ENCODE assay signal across 18 cellular contexts in genomic region chr18:48787523-48788151, GRCh38.
A peak's percentile ranks its signal among the peaks of the same experiment; 100 is the strongest.
DNase-seq lines count a peak whose midpoint lies in the region; FAIRE-seq and TF ChIP-seq lines count a peak whose summit lies in the region.
"Had no signal": no experiment of that assay in that cellular context is flagged by ENCODE, and none has a peak within 500 bp of the region (broad histone marks: within the 10 kb centered on the region; RNA-seq: fewer than 3 reads in every experiment).

No MANE protein-coding gene starts in this region.

- no peaks in the 10 kb centered on the region for H3K27me3 Mint-ChIP-seq in astrocyte (ENCODE audit: low read depth, unreplicated experiment)

- H3K27ac Mint-ChIP-seq in astrocyte (ENCODE audit: unreplicated experiment) = peak overlapping the region; percentile 66

- H3K36me3 Mint-ChIP-seq in astrocyte (ENCODE audit: low read depth, unreplicated experiment) = peaks cover 45% of the 10 kb centered on the region

- H3K9ac ChIP-seq in astrocyte (ENCODE audit: low read length) = peak overlapping the region; percentile 42

- TF ChIP-seq CTCF in astrocyte (IDR thresholded peaks at IDR 0.05; ENCODE audit: insufficient read depth, low read depth, low read length) (no peak), kidney epithelial cell (IDR thresholded peaks at IDR 0.05; ENCODE audit: insufficient read depth, low read length, poor library complexity, severe bottlenecking) (no peak)

- H3K4me3 ChIP-seq in astrocyte (ENCODE audit: insufficient read depth, low read depth, low read length) = no peak overlapping the region
- no peak overlapping the region for H3K4me3 ChIP-seq in kidney epithelial cell (ENCODE audit: low read depth, low read length)
- H3K4me3 ChIP-seq: body of pancreas, SJSA1, thoracic aorta had no signal

- no peak overlapping the region for H3K4me3 Mint-ChIP-seq in astrocyte (ENCODE audit: unreplicated experiment)

- H2AFZ ChIP-seq in astrocyte (ENCODE audit: low read depth, low read length) = no peak overlapping the region

- H3K4me2 ChIP-seq in astrocyte (ENCODE audit: low read length) = peak overlapping the region; percentile 18

- H3K79me2 ChIP-seq in astrocyte (ENCODE audit: insufficient read depth, low read length) = no peaks in the 10 kb centered on the region

- peaks cover 41% of the 10 kb centered on the region for H3K4me1 Mint-ChIP-seq in astrocyte (ENCODE audit: low read depth, unreplicated experiment)

- H3K36me3 ChIP-seq in astrocyte (ENCODE audit: insufficient read depth, low read length) (no peaks in the 10 kb centered on the region), kidney epithelial cell (ENCODE audit: control insufficient read depth, insufficient read depth, low read length) (no peaks in the 10 kb centered on the region)
- H3K36me3 ChIP-seq: thoracic aorta had no signal

- H3K4me1 ChIP-seq in astrocyte (ENCODE audit: insufficient read depth, low read length) = peaks cover 30% of the 10 kb centered on the region
- H3K4me1 ChIP-seq: body of pancreas had no signal

- peak; percentile 58 for DNase-seq in activated effector memory CD4-positive, alpha-beta T cell treated with anti-CD3 and anti-CD28 coated beads, Interleukin-2, amount 50 U/mL, for 16 hours
- DNase-seq in activated effector memory CD4-positive, alpha-beta T cell treated with Interleukin-2 at 50 U/mL for 16 hours = no peak
- DNase-seq in astrocyte (ENCODE audit: low read depth) = no peak
- DNase-seq in kidney epithelial cell (ENCODE audit: low read depth) = peak; percentile 16
- DNase-seq in substantia nigra (lab: John Stamatoyannopoulos, UW) = no peak
- no peak for DNase-seq in NCI-H226
- no peak for DNase-seq in DMS 273 treated with DMSO at 0.1 percent for 48 hours (lab: John Stamatoyannopoulos, UW)
- no peak for DNase-seq in OCI-M2 (lab: John Stamatoyannopoulos, UW; ENCODE audit: unreplicated experiment)
- DNase-seq: DMS153, NCI-H1417 treated with DMSO at 0.1 percent for 48 hours, NCI-H526 treated with DMSO at 0.1 percent for 48 hours, retina had no signal

- no peaks in the 10 kb centered on the region for H4K20me1 ChIP-seq in astrocyte (ENCODE audit: insufficient read depth, low read length)

- no peak overlapping the region for H3K27ac ChIP-seq in astrocyte (ENCODE audit: low read depth, low read length)
- peak overlapping the region; percentile 18 for H3K27ac ChIP-seq in substantia nigra (ENCODE audit: low read depth, low read length, poor library complexity, severe bottlenecking)
- H3K27ac ChIP-seq: body of pancreas, SJSA1, VCaP had no signal

- H3K9me3 ChIP-seq in astrocyte (ENCODE audit: insufficient read depth, low read depth, low read length) = no peaks in the 10 kb centered on the region
- H3K9me3 ChIP-seq: body of pancreas, SJSA1, thoracic aorta had no signal

- FAIRE-seq in astrocyte (lab: Jason Lieb, UNC) = no peak
- FAIRE-seq: A204.1, H1 had no signal

- H3K27me3 ChIP-seq in astrocyte (ENCODE audit: insufficient read depth, low read length) (no peaks in the 10 kb centered on the region), kidney epithelial cell (ENCODE audit: control insufficient read depth, insufficient read depth, low read length) (no peaks in the 10 kb centered on the region)
- H3K27me3 ChIP-seq: body of pancreas, SJSA1 had no signal

- no peaks in the 10 kb centered on the region for H3K9me3 Mint-ChIP-seq in astrocyte (ENCODE audit: unreplicated experiment)

Comparison
In these comparisons a context has a peak if more than half of its experiments do, and no peak if none do; other contexts are left out.
1. DNase-seq: peak in activated effector memory CD4-positive, alpha-beta T cell treated with anti-CD3 and anti-CD28 coated beads, Interleukin-2, amount 50 U/mL, for 16 hours (single experiment) and kidney epithelial cell (single experiment); none in activated effector memory CD4-positive, alpha-beta T cell treated with Interleukin-2 at 50 U/mL for 16 hours (single experiment), astrocyte (single experiment), substantia nigra (0 of 49), NCI-H226 (single experiment), DMS 273 treated with DMSO at 0.1 percent for 48 hours (single experiment) and OCI-M2 (single experiment).